1 cellular context compared by ENCODE assay signal in the genomic region with DNA sequence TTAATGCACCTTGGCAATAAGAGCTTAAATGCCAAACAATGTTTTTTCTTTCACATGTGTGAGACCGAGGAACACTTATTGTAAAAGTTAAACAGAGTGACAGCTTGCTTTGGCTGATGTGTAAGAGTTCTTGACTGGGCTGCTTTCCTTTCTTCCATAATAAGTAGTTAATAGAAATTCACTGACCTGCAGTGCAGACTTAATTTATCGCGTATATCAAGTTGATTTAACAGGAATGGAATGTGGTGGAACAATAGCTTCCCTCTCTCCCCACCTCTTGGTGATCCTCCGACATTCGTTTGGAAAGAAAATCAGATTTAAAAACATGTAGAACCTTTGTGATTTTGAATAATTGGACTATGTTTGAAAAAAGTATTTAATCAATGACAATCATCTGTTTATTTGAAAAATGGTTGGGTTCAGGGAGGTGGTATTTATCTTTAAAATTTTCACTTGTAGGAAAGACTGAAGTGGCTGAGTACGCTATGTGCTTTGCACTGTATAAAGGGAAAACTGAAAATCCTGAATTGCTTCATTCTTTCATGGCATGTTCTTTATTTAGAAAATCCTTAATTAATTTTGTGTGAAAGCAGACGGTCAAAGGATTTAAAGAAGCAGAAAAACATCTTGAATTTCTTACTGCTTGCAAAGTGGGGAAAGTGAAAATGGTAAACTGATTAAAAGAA.
TF ChIP-seq lines count a peak whose summit lies in the region.

No MANE protein-coding gene starts in this region.

TF ChIP-seq in HepG2, 621 proteins besides CTCF, POLR2A, EP300 and RAD21 (continued from another document):
- TF ChIP-seq, protein P1, sequence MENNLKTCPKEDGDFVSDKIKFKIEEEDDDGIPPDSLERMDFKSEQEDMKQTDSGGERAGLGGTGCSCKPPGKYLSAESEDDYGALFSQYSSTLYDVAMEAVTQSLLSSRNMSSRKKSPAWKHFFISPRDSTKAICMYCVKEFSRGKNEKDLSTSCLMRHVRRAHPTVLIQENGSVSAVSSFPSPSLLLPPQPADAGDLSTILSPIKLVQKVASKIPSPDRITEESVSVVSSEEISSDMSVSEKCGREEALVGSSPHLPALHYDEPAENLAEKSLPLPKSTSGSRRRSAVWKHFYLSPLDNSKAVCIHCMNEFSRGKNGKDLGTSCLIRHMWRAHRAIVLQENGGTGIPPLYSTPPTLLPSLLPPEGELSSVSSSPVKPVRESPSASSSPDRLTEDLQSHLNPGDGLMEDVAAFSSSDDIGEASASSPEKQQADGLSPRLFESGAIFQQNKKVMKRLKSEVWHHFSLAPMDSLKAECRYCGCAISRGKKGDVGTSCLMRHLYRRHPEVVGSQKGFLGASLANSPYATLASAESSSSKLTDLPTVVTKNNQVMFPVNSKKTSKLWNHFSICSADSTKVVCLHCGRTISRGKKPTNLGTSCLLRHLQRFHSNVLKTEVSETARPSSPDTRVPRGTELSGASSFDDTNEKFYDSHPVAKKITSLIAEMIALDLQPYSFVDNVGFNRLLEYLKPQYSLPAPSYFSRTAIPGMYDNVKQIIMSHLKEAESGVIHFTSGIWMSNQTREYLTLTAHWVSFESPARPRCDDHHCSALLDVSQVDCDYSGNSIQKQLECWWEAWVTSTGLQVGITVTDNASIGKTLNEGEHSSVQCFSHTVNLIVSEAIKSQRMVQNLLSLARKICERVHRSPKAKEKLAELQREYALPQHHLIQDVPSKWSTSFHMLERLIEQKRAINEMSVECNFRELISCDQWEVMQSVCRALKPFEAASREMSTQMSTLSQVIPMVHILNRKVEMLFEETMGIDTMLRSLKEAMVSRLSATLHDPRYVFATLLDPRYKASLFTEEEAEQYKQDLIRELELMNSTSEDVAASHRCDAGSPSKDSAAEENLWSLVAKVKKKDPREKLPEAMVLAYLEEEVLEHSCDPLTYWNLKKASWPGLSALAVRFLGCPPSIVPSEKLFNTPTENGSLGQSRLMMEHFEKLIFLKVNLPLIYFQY (CRISPR knock-in tag; IDR thresholded peaks at IDR 0.05; ENCODE audit: borderline replicate concordance), result no peak
